In genomic region chr3:45860481-45860880, GRCh38 we compare ENCODE assay signal across 31 cellular contexts. TPM values are rescaled to one million over a fixed set of nuclear protein-coding genes. Genes with fewer than 3 reads are reported as not detected.
"Had no signal": no experiment of that assay in that cellular context is flagged by ENCODE, and none has a peak within 500 bp of the region (broad histone marks: within the 10 kb centered on the region; RNA-seq: fewer than 3 reads in every experiment).

No MANE protein-coding gene starts in this region.

- H3K4me1 Mint-ChIP-seq: neural crest cell had no signal

- H3K27ac ChIP-seq: breast epithelium, pancreas, prostate gland, right atrium auricular region, spleen, thoracic aorta had no signal

- DNase-seq: activated CD4-positive, alpha-beta memory T cell treated with anti-CD3 and anti-CD28 coated beads for 36 hours; activated CD4-positive, alpha-beta T cell treated with anti-CD3 and anti-CD28 coated beads for 4 hours; activated CD4-positive, CD25-positive, alpha-beta regulatory T cell; activated naive CD4-positive, alpha-beta T cell; activated T-cell treated with anti-CD3 and anti-CD28 coated beads, Interleukin-2, amount 50 U/mL, for 48 hours; central memory CD4-positive, alpha-beta T cell; foreskin fibroblast; head of caudate nucleus; hypothalamus; immature natural killer cell; kidney; left colon; mammary epithelial cell; naive B cell; nucleus accumbens; pancreas; spleen; stimulated activated naive CD4-positive, alpha-beta T cell treated with Interleukin-2 at 50 U/mL for 16 hours; trophoblast cell had no signal

- H3K27me3 Mint-ChIP-seq: naive B cell had no signal

- H3K4me3 Mint-ChIP-seq: activated CD4-positive, alpha-beta memory T cell treated with anti-CD3 and anti-CD28 coated beads for 36 hours; immature natural killer cell; mesothelial cell of epicardium; naive B cell; neural crest cell had no signal

- ATAC-seq: esophagus mucosa, pancreas had no signal

- H3K4me3 ChIP-seq: breast epithelium, pancreas, prostate gland, right atrium auricular region, spleen, thoracic aorta had no signal

- H3K36me3 Mint-ChIP-seq: mesothelial cell of epicardium had no signal

- H3K36me3 ChIP-seq: breast epithelium, pancreas, prostate gland, right atrium auricular region, spleen, thoracic aorta had no signal

- H3K27ac Mint-ChIP-seq: activated CD4-positive, alpha-beta memory T cell treated with anti-CD3 and anti-CD28 coated beads for 36 hours; activated naive CD4-positive, alpha-beta T cell treated with anti-CD3 and anti-CD28 coated beads, Interleukin-2, amount 50 U/mL, for 72 hours; immature natural killer cell had no signal

- H3K27me3 ChIP-seq: breast epithelium, pancreas, right atrium auricular region, spleen had no signal

- FAIRE-seq: endothelial cell of umbilical vein, kidney, pancreas, urothelium cell line had no signal

- H3K9me3 ChIP-seq: pancreas, prostate gland had no signal

- H3K4me1 ChIP-seq: breast epithelium, pancreas, prostate gland, right atrium auricular region had no signal

RNA-seq across cellular contexts. Expression of gene CCR9, which starts 25.9 kb away (rescaled TPM):
- total RNA-seq: activated CD4-positive, alpha-beta memory T cell treated with anti-CD3 and anti-CD28 coated beads for 36 hours; activated naive CD4-positive, alpha-beta T cell treated with anti-CD3 and anti-CD28 coated beads, Interleukin-2, amount 50 U/mL, for 72 hours; breast epithelium; endothelial cell of umbilical vein; esophagus mucosa; mammary epithelial cell; mesothelial cell of epicardium; neural crest cell; right atrium auricular region; subcutaneous adipose tissue; thoracic aorta had no signal
- polyA plus RNA-seq: endothelial cell of umbilical vein, immature natural killer cell, liver, mammary epithelial cell, pancreas had no signal
